In the genomic region with DNA sequence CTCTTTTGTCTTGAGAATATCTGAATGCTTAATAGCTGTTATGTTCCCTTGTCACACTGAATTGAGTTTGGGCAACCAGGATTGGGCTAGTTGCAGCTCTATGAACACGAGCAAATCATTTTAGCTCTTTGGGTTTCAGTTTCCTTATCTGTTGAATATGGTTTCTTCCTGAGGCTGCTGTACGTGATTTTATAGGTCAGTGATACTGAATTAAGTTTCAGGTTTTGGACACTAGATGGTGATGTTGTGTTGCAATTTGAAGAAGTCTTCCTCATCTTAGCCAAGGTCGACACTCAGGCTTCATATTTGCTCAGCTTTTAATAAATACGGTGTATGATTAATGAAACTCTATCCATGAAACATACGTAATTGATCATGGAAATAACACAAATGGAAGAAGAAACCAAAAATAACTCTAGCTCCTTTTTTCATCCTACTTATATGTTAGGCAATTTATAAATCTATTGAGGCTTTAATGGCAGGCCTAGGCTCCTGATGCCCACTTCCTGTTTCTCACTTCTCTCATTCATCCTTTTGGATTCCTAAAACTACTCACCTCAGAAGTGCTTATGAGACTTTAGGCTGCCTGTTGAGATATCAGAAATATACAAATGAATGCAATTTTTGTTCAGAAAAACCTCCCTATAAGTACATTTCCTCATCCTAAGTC, we compare ENCODE assay signal across 8 cellular contexts.
DNase-seq lines count a peak whose midpoint lies in the region; ATAC-seq and TF ChIP-seq lines count a peak whose summit lies in the region.

No MANE protein-coding gene starts in this region.

- peak overlapping the region; percentile 69 for H3K4me2 ChIP-seq in smooth muscle cell

- H4K20me1 ChIP-seq in smooth muscle cell (ENCODE audit: low read depth), result no peaks in the 10 kb centered on the region

- no peaks in the 10 kb centered on the region for H3K9me3 ChIP-seq in right cardiac atrium (ENCODE audit: control insufficient read depth, low read length)
- no peaks in the 10 kb centered on the region for H3K9me3 ChIP-seq in smooth muscle cell (replicated peaks; ENCODE audit: low read depth)

- peak; percentile 96 for ATAC-seq in GM19351 (IDR thresholded peaks at IDR 0.05; ENCODE audit: unreplicated experiment)
- peak; percentile 95 for ATAC-seq in HG03175 (IDR thresholded peaks at IDR 0.05; ENCODE audit: unreplicated experiment)
- ATAC-seq in activated CD8-positive, alpha-beta T cell treated with anti-CD3 and anti-CD28 coated beads for 36 hours, result peak; percentile 99
- peak; percentile 56 to 75 for ATAC-seq in right cardiac atrium

- 29% methylated on average over 5 of the region's 5 CpGs for WGBS in right cardiac atrium
- 29% methylated on average over 5 of the region's 5 CpGs for WGBS in smooth muscle cell (ENCODE audit: low lambda C conversion rate)

- CTCF ChIA-PET in activated CD8-positive, alpha-beta T cell treated with anti-CD3 and anti-CD28 coated beads for 36 hours (lab: Charles Lee), result interaction anchor here (0.7 to 1.9 kb wide), 13 partner anchors 8 to 713 kb away, joined by 3 to 15 read pairs (median 5); no protein-coding TSS in a partner anchor

- H2AFZ ChIP-seq in smooth muscle cell (ENCODE audit: low read depth), result peak overlapping the region; percentile 71

- H3K9ac ChIP-seq in smooth muscle cell (ENCODE audit: low read depth), result no peak overlapping the region

- H3K79me2 ChIP-seq in smooth muscle cell (ENCODE audit: low read depth), result no peaks in the 10 kb centered on the region

- TF ChIP-seq CTCF in activated CD8-positive, alpha-beta T cell treated with anti-CD3 and anti-CD28 coated beads for 36 hours (IDR thresholded peaks at IDR 0.05), result peak; percentile 35
- TF ChIP-seq CTCF in smooth muscle cell (IDR thresholded peaks at IDR 0.05; ENCODE audit: borderline replicate concordance, insufficient read depth, poor library complexity, severe bottlenecking), result peak; percentile 56

- H3K27ac Mint-ChIP-seq in activated CD8-positive, alpha-beta T cell treated with anti-CD3 and anti-CD28 coated beads for 36 hours, result no peak overlapping the region

- H3K36me3 ChIP-seq in smooth muscle cell (ENCODE audit: low read depth), result no peaks in the 10 kb centered on the region

- POLR2A ChIA-PET in activated CD8-positive, alpha-beta T cell treated with anti-CD3 and anti-CD28 coated beads for 36 hours (lab: Charles Lee), result no interaction called here

- no peak overlapping the region for H3K27ac ChIP-seq in right cardiac atrium (ENCODE audit: low read length)
- no peak overlapping the region for H3K27ac ChIP-seq in smooth muscle cell (ENCODE audit: low read depth)

- DNase-seq in DMS53 treated with DMSO at 0.1 percent for 48 hours (lab: John Stamatoyannopoulos, UW; ENCODE audit: unreplicated experiment) (peak; percentile 80), NCI-H2196 treated with DMSO at 0.1 percent for 48 hours (lab: John Stamatoyannopoulos, UW; ENCODE audit: unreplicated experiment) (peak; percentile 48), right cardiac atrium (no peak), smooth muscle cell (lab: John Stamatoyannopoulos, UW; ENCODE audit: unreplicated experiment) (no peak)
- DNase-seq in activated CD8-positive, alpha-beta T cell treated with anti-CD3 and anti-CD28 coated beads for 36 hours, result no peak
- no peak for DNase-seq in effector CD4-positive, alpha-beta T cell

- H3K9me3 Mint-ChIP-seq in activated CD8-positive, alpha-beta T cell treated with anti-CD3 and anti-CD28 coated beads for 36 hours, result no peaks in the 10 kb centered on the region

- H3K4me3 ChIP-seq in right cardiac atrium (ENCODE audit: low read length) (no peak overlapping the region), smooth muscle cell (no peak overlapping the region)

- H3K4me1 Mint-ChIP-seq in activated CD8-positive, alpha-beta T cell treated with anti-CD3 and anti-CD28 coated beads for 36 hours (ENCODE audit: low read depth), result peaks cover 5% of the 10 kb centered on the region

- H3F3A ChIP-seq in smooth muscle cell (ENCODE audit: low read depth), result no peaks in the 10 kb centered on the region

- H3K27me3 Mint-ChIP-seq in activated CD8-positive, alpha-beta T cell treated with anti-CD3 and anti-CD28 coated beads for 36 hours, result no peaks in the 10 kb centered on the region

- no peak overlapping the region for H3K4me3 Mint-ChIP-seq in activated CD8-positive, alpha-beta T cell treated with anti-CD3 and anti-CD28 coated beads for 36 hours

- intact Hi-C loops in activated CD8-positive, alpha-beta T cell treated with anti-CD3 and anti-CD28 coated beads for 36 hours (cut with micrococcal nuclease), result no loop called here
- intact Hi-C loops in right cardiac atrium (cut with DNase I), result no loop called here

- H3K27me3 ChIP-seq in right cardiac atrium (ENCODE audit: control insufficient read depth, insufficient read depth), result no peaks in the 10 kb centered on the region
- H3K27me3 ChIP-seq in smooth muscle cell (ENCODE audit: low read depth), result no peaks in the 10 kb centered on the region

- H3K4me1 ChIP-seq in right cardiac atrium (ENCODE audit: control insufficient read depth, insufficient read depth, low read length), result no peaks in the 10 kb centered on the region
- no peaks in the 10 kb centered on the region for H3K4me1 ChIP-seq in smooth muscle cell (ENCODE audit: low read depth)

- H3K36me3 Mint-ChIP-seq in activated CD8-positive, alpha-beta T cell treated with anti-CD3 and anti-CD28 coated beads for 36 hours (ENCODE audit: low read depth), result no peaks in the 10 kb centered on the region

Comparison
In these comparisons a context has a peak if more than half of its experiments do, and no peak if none do; other contexts are left out.
1. DNase-seq: peak in DMS53 treated with DMSO at 0.1 percent for 48 hours (single experiment) and NCI-H2196 treated with DMSO at 0.1 percent for 48 hours (single experiment); none in activated CD8-positive, alpha-beta T cell treated with anti-CD3 and anti-CD28 coated beads for 36 hours (single experiment), right cardiac atrium (0 of 3), smooth muscle cell (single experiment) and effector CD4-positive, alpha-beta T cell (single experiment).
2. Peak in every context shown above with its lines, with median percentiles within 50 percentile points of each other: ATAC-seq.